ENCODE assay signal across 2 cellular contexts in genomic region chr12:65667932-65668331, GRCh38.
TF ChIP-seq lines count a peak whose summit lies in the region.

No MANE protein-coding gene starts in this region.

TF ChIP-seq in SK-N-SH, 30 proteins besides CTCF, POLR2A, EP300 and RAD21:
- TF ChIP-seq, protein P1, sequence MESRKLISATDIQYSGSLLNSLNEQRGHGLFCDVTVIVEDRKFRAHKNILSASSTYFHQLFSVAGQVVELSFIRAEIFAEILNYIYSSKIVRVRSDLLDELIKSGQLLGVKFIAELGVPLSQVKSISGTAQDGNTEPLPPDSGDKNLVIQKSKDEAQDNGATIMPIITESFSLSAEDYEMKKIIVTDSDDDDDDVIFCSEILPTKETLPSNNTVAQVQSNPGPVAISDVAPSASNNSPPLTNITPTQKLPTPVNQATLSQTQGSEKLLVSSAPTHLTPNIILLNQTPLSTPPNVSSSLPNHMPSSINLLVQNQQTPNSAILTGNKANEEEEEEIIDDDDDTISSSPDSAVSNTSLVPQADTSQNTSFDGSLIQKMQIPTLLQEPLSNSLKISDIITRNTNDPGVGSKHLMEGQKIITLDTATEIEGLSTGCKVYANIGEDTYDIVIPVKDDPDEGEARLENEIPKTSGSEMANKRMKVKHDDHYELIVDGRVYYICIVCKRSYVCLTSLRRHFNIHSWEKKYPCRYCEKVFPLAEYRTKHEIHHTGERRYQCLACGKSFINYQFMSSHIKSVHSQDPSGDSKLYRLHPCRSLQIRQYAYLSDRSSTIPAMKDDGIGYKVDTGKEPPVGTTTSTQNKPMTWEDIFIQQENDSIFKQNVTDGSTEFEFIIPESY (IDR thresholded peaks at IDR 0.05; ENCODE audit: borderline replicate concordance, low read depth), result no peak
- TF ChIP-seq, protein P2, sequence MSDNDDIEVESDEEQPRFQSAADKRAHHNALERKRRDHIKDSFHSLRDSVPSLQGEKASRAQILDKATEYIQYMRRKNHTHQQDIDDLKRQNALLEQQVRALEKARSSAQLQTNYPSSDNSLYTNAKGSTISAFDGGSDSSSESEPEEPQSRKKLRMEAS (IDR thresholded peaks at IDR 0.05; ENCODE audit: low read depth), result 0 out of 2 replicates have a peak, but pooled peaks have one; percentile 43
- no peak for TF ChIP-seq NRF1 (IDR thresholded peaks at IDR 0.05; ENCODE audit: low read depth, low read length)
- no peak for TF ChIP-seq FOXJ3 (CRISPR knock-in tag; IDR thresholded peaks at IDR 0.05)

TF ChIP-seq in endothelial cell of umbilical vein, 7 proteins besides CTCF, POLR2A, EP300 and RAD21:
- no peak for TF ChIP-seq MYC (IDR thresholded peaks at IDR 0.05; ENCODE audit: low read depth, low read length)
- no peak for TF ChIP-seq EZH2 (IDR thresholded peaks at IDR 0.05; ENCODE audit: borderline replicate concordance, low read depth, low read length, severe bottlenecking)
- no peak for TF ChIP-seq JUN (IDR thresholded peaks at IDR 0.05; ENCODE audit: borderline replicate concordance, insufficient read depth, insufficient read length, low read depth)
- TF ChIP-seq, protein P2 (IDR thresholded peaks at IDR 0.05; ENCODE audit: insufficient read depth, insufficient read length), result no peak
- TF ChIP-seq GATA2 (IDR thresholded peaks at IDR 0.05; ENCODE audit: insufficient read depth, insufficient read length, low read depth, low read length), result no peak
- no peak for TF ChIP-seq POLR2AphosphoS5 (IDR thresholded peaks at IDR 0.05; ENCODE audit: insufficient read depth, low read depth, low read length)
- TF ChIP-seq FOS (IDR thresholded peaks at IDR 0.05; ENCODE audit: borderline replicate concordance, insufficient read depth, low read length), result no peak
